ENCODE assay signal across 14 cellular contexts in genomic region chr2:65605427-65606058, GRCh38.
A peak's percentile ranks its signal among the peaks of the same experiment; 100 is the strongest.
DNase-seq lines count a peak whose midpoint lies in the region; ATAC-seq, FAIRE-seq and TF ChIP-seq lines count a peak whose summit lies in the region.
"Had no signal": no experiment of that assay in that cellular context is flagged by ENCODE, and none has a peak within 500 bp of the region (broad histone marks: within the 10 kb centered on the region; RNA-seq: fewer than 3 reads in every experiment).

No MANE protein-coding gene starts in this region.

- H3K27ac ChIP-seq in colonic mucosa: peak overlapping the region; percentile 3
- H3K27ac ChIP-seq in CD4-positive, alpha-beta memory T cell (ENCODE audit: low read depth, low read length): no peak overlapping the region
- H3K27ac ChIP-seq: C4-2B, vagina had no signal

- CTCF ChIA-PET in activated CD8-positive, alpha-beta memory T cell treated with anti-CD3 and anti-CD28 coated beads, Interleukin-2, amount 10 ng/mL, durations not matched to agents 7 days and 5 days (lab: Charles Lee): no interaction called here
- CTCF ChIA-PET in CD4-positive, alpha-beta memory T cell (lab: Charles Lee; ENCODE audit: partially characterized antibody): no interaction called here

- no peak for TF ChIP-seq POLR2A in GM12891 (IDR thresholded peaks at IDR 0.05; ENCODE audit: low read depth, low read length)

- H3K4me3 ChIP-seq in colonic mucosa: no peak overlapping the region
- H3K4me3 ChIP-seq in CD4-positive, alpha-beta memory T cell (ENCODE audit: low read length in 2 of 2): no peak overlapping the region
- H3K4me3 ChIP-seq: vagina had no signal

- H3K36me3 Mint-ChIP-seq in activated CD8-positive, alpha-beta memory T cell treated with anti-CD3 and anti-CD28 coated beads, Interleukin-2, amount 10 ng/mL, durations not matched to agents 7 days and 5 days: no peaks in the 10 kb centered on the region
- H3K36me3 Mint-ChIP-seq in CD4-positive, alpha-beta memory T cell: no peaks in the 10 kb centered on the region

- H3K9me3 Mint-ChIP-seq in activated CD8-positive, alpha-beta memory T cell treated with anti-CD3 and anti-CD28 coated beads, Interleukin-2, amount 10 ng/mL, durations not matched to agents 7 days and 5 days (ENCODE audit: low read depth): no peaks in the 10 kb centered on the region
- H3K9me3 Mint-ChIP-seq in CD4-positive, alpha-beta memory T cell: no peaks in the 10 kb centered on the region
- H3K9me3 Mint-ChIP-seq: activated CD4-positive, alpha-beta T cell treated with anti-CD3 and anti-CD28 coated beads, Interleukin-2, amount 10 ng/mL, durations not matched to agents 7 days and 5 days had no signal

- H3K4me1 ChIP-seq in colonic mucosa: no peaks in the 10 kb centered on the region
- no peaks in the 10 kb centered on the region for H3K4me1 ChIP-seq in CD4-positive, alpha-beta memory T cell (ENCODE audit: insufficient read depth, low read length)

- DNase-seq in GM12891 (ENCODE audit: insufficient read length, low spot score): no peak
- DNase-seq in colonic mucosa: no peak
- DNase-seq in activated CD8-positive, alpha-beta memory T cell treated with anti-CD3 and anti-CD28 coated beads, Interleukin-2, amount 10 ng/mL, durations not matched to agents 7 days and 5 days: no peak
- no peak for DNase-seq in stimulated activated CD4-positive, alpha-beta T cell treated with anti-CD3 and anti-CD28 coated beads, Interleukin-15, amount 100 ng/mL, for 24 hours
- DNase-seq in CD4-positive, alpha-beta memory T cell: no peak
- DNase-seq: activated CD4-positive, alpha-beta T cell treated with anti-CD3 and anti-CD28 coated beads, Interleukin-2, amount 10 ng/mL, durations not matched to agents 7 days and 5 days; activated naive CD4-positive, alpha-beta T cell treated with Interleukin-2 at 50 U/mL for 16 hours; NCI-H1417 treated with DMSO at 0.1 percent for 48 hours had no signal

- no peaks in the 10 kb centered on the region for H3K9me3 ChIP-seq in colonic mucosa
- H3K9me3 ChIP-seq in CD4-positive, alpha-beta memory T cell (ENCODE audit: control insufficient read depth in 1 of 2, low read length in 2 of 2): no peaks in the 10 kb centered on the region
- H3K9me3 ChIP-seq: vagina had no signal

- H3K4me3 Mint-ChIP-seq in activated CD8-positive, alpha-beta memory T cell treated with anti-CD3 and anti-CD28 coated beads, Interleukin-2, amount 10 ng/mL, durations not matched to agents 7 days and 5 days: no peak overlapping the region
- H3K4me3 Mint-ChIP-seq in CD4-positive, alpha-beta memory T cell: no peak overlapping the region
- H3K4me3 Mint-ChIP-seq: activated CD4-positive, alpha-beta T cell treated with anti-CD3 and anti-CD28 coated beads, Interleukin-2, amount 10 ng/mL, durations not matched to agents 7 days and 5 days had no signal

- POLR2A ChIA-PET in CD4-positive, alpha-beta memory T cell (lab: Charles Lee; ENCODE audit: partially characterized antibody): no interaction called here

- no peaks in the 10 kb centered on the region for H3K27me3 ChIP-seq in colonic mucosa
- H3K27me3 ChIP-seq in CD4-positive, alpha-beta memory T cell (ENCODE audit: insufficient read depth, low read length): no peaks in the 10 kb centered on the region
- H3K27me3 ChIP-seq: vagina had no signal

- H3K9ac ChIP-seq in colonic mucosa (ENCODE audit: low read depth in 2 of 2, low read length in 2 of 2): no peak overlapping the region

- FAIRE-seq in GM12891 (lab: Jason Lieb, UNC): peak; percentile 78
- FAIRE-seq: H1 had no signal

- H3K27ac Mint-ChIP-seq in activated CD8-positive, alpha-beta memory T cell treated with anti-CD3 and anti-CD28 coated beads, Interleukin-2, amount 10 ng/mL, durations not matched to agents 7 days and 5 days: no peak overlapping the region
- H3K27ac Mint-ChIP-seq in CD4-positive, alpha-beta memory T cell: no peak overlapping the region
- H3K27ac Mint-ChIP-seq: activated CD4-positive, alpha-beta T cell treated with anti-CD3 and anti-CD28 coated beads, Interleukin-2, amount 10 ng/mL, durations not matched to agents 7 days and 5 days had no signal

- no peaks in the 10 kb centered on the region for H3K36me3 ChIP-seq in colonic mucosa
- H3K36me3 ChIP-seq in CD4-positive, alpha-beta memory T cell (ENCODE audit: insufficient read depth, low read length): no peaks in the 10 kb centered on the region
- H3K36me3 ChIP-seq: vagina had no signal

- peaks cover 11% of the 10 kb centered on the region for H3K27me3 Mint-ChIP-seq in activated CD8-positive, alpha-beta memory T cell treated with anti-CD3 and anti-CD28 coated beads, Interleukin-2, amount 10 ng/mL, durations not matched to agents 7 days and 5 days
- peaks cover 0 to 2% of the 10 kb centered on the region in 2 donors for H3K27me3 Mint-ChIP-seq in CD4-positive, alpha-beta memory T cell

- ATAC-seq in GM19467 (IDR thresholded peaks at IDR 0.05; ENCODE audit: unreplicated experiment): peak; percentile 40
- ATAC-seq in HG03045 (IDR thresholded peaks at IDR 0.05; ENCODE audit: unreplicated experiment): peak; percentile 37
- ATAC-seq in activated CD8-positive, alpha-beta memory T cell treated with anti-CD3 and anti-CD28 coated beads, Interleukin-2, amount 10 ng/mL, durations not matched to agents 7 days and 5 days: no peak
- no peak for ATAC-seq in GM18517 (IDR thresholded peaks at IDR 0.05; ENCODE audit: unreplicated experiment)

- intact Hi-C loops in colonic mucosa (cut with DNase I): no loop called here
- intact Hi-C loops in CD4-positive, alpha-beta memory T cell (cut with micrococcal nuclease): no loop called here

- TF ChIP-seq CTCF in colonic mucosa (IDR thresholded peaks at IDR 0.05): no peak

- peaks cover 9% of the 10 kb centered on the region for H3K4me1 Mint-ChIP-seq in activated CD8-positive, alpha-beta memory T cell treated with anti-CD3 and anti-CD28 coated beads, Interleukin-2, amount 10 ng/mL, durations not matched to agents 7 days and 5 days
- H3K4me1 Mint-ChIP-seq in CD4-positive, alpha-beta memory T cell: peaks cover 0 to 3% (median under 1%) of the 10 kb centered on the region in 4 donors

TF ChIP-seq in GM12891, 5 proteins besides CTCF, POLR2A, EP300 and RAD21:
- TF ChIP-seq SPI1 (IDR thresholded peaks at IDR 0.05; ENCODE audit: low read depth, low read length) (no peak), POLR2AphosphoS5 (IDR thresholded peaks at IDR 0.05; ENCODE audit: low read depth, low read length) (no peak), TAF1 (IDR thresholded peaks at IDR 0.05; ENCODE audit: low read depth, low read length) (no peak), PAX5 (IDR thresholded peaks at IDR 0.05; ENCODE audit: insufficient read depth, low read length, severe bottlenecking) (no peak), POU2F2 (IDR thresholded peaks at IDR 0.05; ENCODE audit: low read depth, low read length) (0 out of 2 replicates have a peak, but pooled peaks have one; percentile 50)

Comparison
In these comparisons a context has a peak if more than half of its experiments do, and no peak if none do; other contexts are left out.
1. ATAC-seq: peak in GM19467 (single experiment) and HG03045 (single experiment); none in activated CD8-positive, alpha-beta memory T cell treated with anti-CD3 and anti-CD28 coated beads, Interleukin-2, amount 10 ng/mL, durations not matched to agents 7 days and 5 days (single experiment) and GM18517 (single experiment).